ENCODE assay signal across 8 cellular contexts in the genomic region with DNA sequence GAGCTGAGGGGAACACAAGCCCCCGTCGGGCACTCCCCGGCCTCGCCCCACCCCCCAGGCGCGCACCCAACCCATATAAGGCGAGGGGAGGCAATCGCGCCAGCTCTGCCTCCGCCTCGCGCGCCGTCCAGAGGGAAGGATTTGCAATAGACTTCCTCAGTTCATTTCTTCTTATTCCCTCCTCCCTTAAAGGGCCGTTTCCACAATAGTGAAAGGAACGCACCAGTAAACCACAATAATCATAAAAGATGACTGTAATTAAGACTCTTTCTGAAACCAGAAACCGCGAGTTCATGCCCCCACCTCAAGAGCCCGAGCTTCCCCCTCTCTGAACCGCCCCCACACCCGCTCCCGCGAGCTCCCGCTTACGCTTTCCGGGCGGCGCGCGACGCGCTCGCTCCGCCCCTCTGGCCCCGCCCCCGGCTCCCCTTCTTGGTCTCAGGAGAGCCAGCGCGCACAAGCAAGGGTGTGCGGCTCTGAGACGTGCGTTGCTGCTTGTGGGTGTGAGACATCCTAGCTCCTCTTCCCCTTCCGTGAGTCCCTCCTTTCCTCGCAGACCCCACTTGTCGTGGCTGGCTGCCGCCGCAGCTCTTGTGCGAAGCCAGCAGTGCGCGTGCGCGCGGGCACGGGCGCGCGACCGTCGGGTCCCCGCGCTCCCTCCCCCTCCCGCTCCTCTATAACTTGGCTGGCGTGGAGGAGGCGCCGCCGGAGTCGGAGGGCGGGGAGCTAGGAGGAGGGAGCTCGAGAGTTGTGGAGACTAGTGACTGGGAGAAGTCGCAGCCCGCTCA. TPM values are rescaled to one million over a fixed set of nuclear protein-coding genes. Genes with fewer than 3 reads are reported as not detected.
DNase-seq lines count a peak whose midpoint lies in the region; ATAC-seq, FAIRE-seq and TF ChIP-seq lines count a peak whose summit lies in the region.

A gene with protein sequence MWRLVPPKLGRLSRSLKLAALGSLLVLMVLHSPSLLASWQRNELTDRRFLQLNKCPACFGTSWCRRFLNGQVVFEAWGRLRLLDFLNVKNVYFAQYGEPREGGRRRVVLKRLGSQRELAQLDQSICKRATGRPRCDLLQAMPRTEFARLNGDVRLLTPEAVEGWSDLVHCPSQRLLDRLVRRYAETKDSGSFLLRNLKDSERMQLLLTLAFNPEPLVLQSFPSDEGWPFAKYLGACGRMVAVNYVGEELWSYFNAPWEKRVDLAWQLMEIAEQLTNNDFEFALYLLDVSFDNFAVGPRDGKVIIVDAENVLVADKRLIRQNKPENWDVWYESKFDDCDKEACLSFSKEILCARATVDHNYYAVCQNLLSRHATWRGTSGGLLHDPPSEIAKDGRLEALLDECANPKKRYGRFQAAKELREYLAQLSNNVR (plus strand): TSS at position 457 of the 788 bp plus-strand sequence. CDS start 510 bp downstream, outside the sequence.

- DNase-seq in EL (peak; percentile 94), H54 (ENCODE audit: insufficient read length, low spot score) (peak; percentile 77), LoVo (ENCODE audit: low spot score) (peak; percentile 90), RWPE1 (ENCODE audit: low spot score) (peak; percentile 90), fibroblast of lung (ENCODE audit: low read depth in 2 of 2) (peak; percentile 95 to 96)
- peak; percentile 91 to 97 (median 95) for DNase-seq in naive thymus-derived CD4-positive, alpha-beta T cell

- peak; percentile 93 for TF ChIP-seq POLR2A in H54 (IDR thresholded peaks at IDR 0.05; ENCODE audit: low read depth, low read length)

- no peak for TF ChIP-seq CTCF in RWPE1 (conservative IDR thresholded peaks at IDR 0.05; ENCODE audit: low read depth)
- TF ChIP-seq CTCF in fibroblast of lung (conservative IDR thresholded peaks at IDR 0.05 in 1 of 2, IDR thresholded peaks at IDR 0.05 in 1 of 2; ENCODE audit: low read depth in 1 of 2, low read length in 2 of 2), result no peak

- no peaks in the 10 kb centered on the region for H3K27me3 Mint-ChIP-seq in activated T-helper 17 cell treated with anti-CD3 and anti-CD28 coated beads, Interleukin-2, amount 50 U/mL, for 72 hours
- peaks cover 0 to 30% (median 0%) of the 10 kb centered on the region in 5 donors for H3K27me3 Mint-ChIP-seq in naive thymus-derived CD4-positive, alpha-beta T cell
- no peaks in the 10 kb centered on the region for H3K27me3 Mint-ChIP-seq in stimulated activated memory B cell treated with anti-CD40 and anti-IgM and Interleukin-4, amounts not matched to agents 10 μg/mL and 1 μg/mL and 100 μg/mL, for 72 hours

- H3K4me1 Mint-ChIP-seq in activated T-helper 17 cell treated with anti-CD3 and anti-CD28 coated beads, Interleukin-2, amount 50 U/mL, for 72 hours, result peaks cover 5% of the 10 kb centered on the region
- H3K4me1 Mint-ChIP-seq in naive thymus-derived CD4-positive, alpha-beta T cell, result peaks cover 21 to 35% (median 26%) of the 10 kb centered on the region in 7 donors
- peaks cover 18% of the 10 kb centered on the region for H3K4me1 Mint-ChIP-seq in stimulated activated memory B cell treated with anti-CD40 and anti-IgM and Interleukin-4, amounts not matched to agents 10 μg/mL and 1 μg/mL and 100 μg/mL, for 72 hours

- peak within 1 kb of the TSS; percentile 64 to 92 (median 91) for H3K4me3 ChIP-seq in fibroblast of lung (replicated peaks in 1 of 4; ENCODE audit: control extremely low read depth in 1 of 4, insufficient read depth in 1 of 4, low read depth in 3 of 4, low read length in 4 of 4)
- peak within 1 kb of the TSS; percentile 61 for H3K4me3 ChIP-seq in naive thymus-derived CD4-positive, alpha-beta T cell (ENCODE audit: low read length)

- no peaks in the 10 kb centered on the region for H3K36me3 ChIP-seq in fibroblast of lung (ENCODE audit: control insufficient read depth, insufficient read depth, low read length)
- H3K36me3 ChIP-seq in naive thymus-derived CD4-positive, alpha-beta T cell (ENCODE audit: control insufficient read depth in 2 of 3, insufficient read depth in 3 of 3, low read length in 3 of 3), result peaks cover 0 to 8% (median 0%) of the 10 kb centered on the region in 3 experiments

- peak; percentile 71 for ATAC-seq in activated T-helper 17 cell treated with anti-CD3 and anti-CD28 coated beads, Interleukin-2, amount 50 U/mL, for 72 hours (replicated peaks)
- ATAC-seq in naive thymus-derived CD4-positive, alpha-beta T cell, result peak; percentile 83
- peak; percentile 85 for ATAC-seq in stimulated activated memory B cell treated with anti-CD40 and anti-IgM and Interleukin-4, amounts not matched to agents 10 μg/mL and 1 μg/mL and 100 μg/mL, for 72 hours

- peak within 1 kb of the TSS; percentile 90 for H3K4me3 Mint-ChIP-seq in activated T-helper 17 cell treated with anti-CD3 and anti-CD28 coated beads, Interleukin-2, amount 50 U/mL, for 72 hours
- H3K4me3 Mint-ChIP-seq in naive thymus-derived CD4-positive, alpha-beta T cell, result peak within 1 kb of the TSS; percentile 91 to 100 (median 97)
- H3K4me3 Mint-ChIP-seq in stimulated activated memory B cell treated with anti-CD40 and anti-IgM and Interleukin-4, amounts not matched to agents 10 μg/mL and 1 μg/mL and 100 μg/mL, for 72 hours, result peak within 1 kb of the TSS; percentile 94

- peak within 1 kb of the TSS; percentile 94 for H3K9ac ChIP-seq in fibroblast of lung (ENCODE audit: insufficient read depth, low read length)

- peak within 1 kb of the TSS; percentile 95 for H3K4me2 ChIP-seq in fibroblast of lung (ENCODE audit: extremely low read depth, insufficient read depth, low read length)

- H3K27ac Mint-ChIP-seq in activated T-helper 17 cell treated with anti-CD3 and anti-CD28 coated beads, Interleukin-2, amount 50 U/mL, for 72 hours, result peak within 1 kb of the TSS; percentile 95
- H3K27ac Mint-ChIP-seq in naive thymus-derived CD4-positive, alpha-beta T cell, result peak within 1 kb of the TSS; percentile 87 to 99 (median 99)
- H3K27ac Mint-ChIP-seq in stimulated activated memory B cell treated with anti-CD40 and anti-IgM and Interleukin-4, amounts not matched to agents 10 μg/mL and 1 μg/mL and 100 μg/mL, for 72 hours, result peak within 1 kb of the TSS; percentile 76

- H3K9me3 ChIP-seq in fibroblast of lung (ENCODE audit: control insufficient read depth, insufficient read depth, low read depth, low read length), result no peaks in the 10 kb centered on the region
- no peaks in the 10 kb centered on the region for H3K9me3 ChIP-seq in naive thymus-derived CD4-positive, alpha-beta T cell (ENCODE audit: control insufficient read depth in 2 of 3, low read length in 3 of 3)

- no peaks in the 10 kb centered on the region for H3K4me1 ChIP-seq in fibroblast of lung (ENCODE audit: control insufficient read depth, extremely low read depth, insufficient read depth, low read length)
- H3K4me1 ChIP-seq in naive thymus-derived CD4-positive, alpha-beta T cell (ENCODE audit: control insufficient read depth in 2 of 2, insufficient read depth in 2 of 2, low read length in 2 of 2), result peaks cover 10 to 14% of the 10 kb centered on the region in 2 donors

- H3K36me3 Mint-ChIP-seq in activated T-helper 17 cell treated with anti-CD3 and anti-CD28 coated beads, Interleukin-2, amount 50 U/mL, for 72 hours (ENCODE audit: low read depth), result peaks cover 23% of the 10 kb centered on the region
- peaks cover 0 to 2% (median 0%) of the 10 kb centered on the region in 5 donors for H3K36me3 Mint-ChIP-seq in naive thymus-derived CD4-positive, alpha-beta T cell
- H3K36me3 Mint-ChIP-seq in stimulated activated memory B cell treated with anti-CD40 and anti-IgM and Interleukin-4, amounts not matched to agents 10 μg/mL and 1 μg/mL and 100 μg/mL, for 72 hours, result no peaks in the 10 kb centered on the region

- H2AFZ ChIP-seq in fibroblast of lung (ENCODE audit: low read length), result peak within 1 kb of the TSS; percentile 100

- H3K27me3 ChIP-seq in fibroblast of lung (ENCODE audit: control insufficient read depth, insufficient read depth, low read length), result no peaks in the 10 kb centered on the region
- no peaks in the 10 kb centered on the region for H3K27me3 ChIP-seq in naive thymus-derived CD4-positive, alpha-beta T cell (ENCODE audit: control insufficient read depth in 2 of 2, insufficient read depth in 2 of 2, low read length in 2 of 2)

- intact Hi-C loops in naive thymus-derived CD4-positive, alpha-beta T cell (cut with micrococcal nuclease), result loop anchor here (1.0 to 10.0 kb wide), 22 partner anchors 20 to 1824 kb away; a partner anchor contains a TSS

- CTCF ChIA-PET in RWPE1 (lab: Yijun Ruan, JAX), result interaction anchor here (0.6 to 1.0 kb wide), 6 partner anchors 8 to 262 kb away, joined by 3 to 5 read pairs (median 4); no protein-coding TSS in a partner anchor
- CTCF ChIA-PET in naive thymus-derived CD4-positive, alpha-beta T cell (lab: Charles Lee), result interaction anchor here (0.6 to 1.6 kb wide), 7 partner anchors 12 to 196 kb away, joined by 3 to 5 read pairs (median 3); a partner anchor contains a TSS

- no peaks in the 10 kb centered on the region for H3K9me3 Mint-ChIP-seq in activated T-helper 17 cell treated with anti-CD3 and anti-CD28 coated beads, Interleukin-2, amount 50 U/mL, for 72 hours
- H3K9me3 Mint-ChIP-seq in naive thymus-derived CD4-positive, alpha-beta T cell, result no peaks in the 10 kb centered on the region
- no peaks in the 10 kb centered on the region for H3K9me3 Mint-ChIP-seq in stimulated activated memory B cell treated with anti-CD40 and anti-IgM and Interleukin-4, amounts not matched to agents 10 μg/mL and 1 μg/mL and 100 μg/mL, for 72 hours

- H4K20me1 ChIP-seq in fibroblast of lung (ENCODE audit: control insufficient read depth, extremely low read depth, insufficient read depth, low read length), result no peaks in the 10 kb centered on the region

- peak; percentile 77 for FAIRE-seq in H54 (lab: Jason Lieb, UNC)

- peak within 1 kb of the TSS; percentile 99 for H3K27ac ChIP-seq in RWPE1
- H3K27ac ChIP-seq in fibroblast of lung (ENCODE audit: insufficient read depth, low read length), result peak within 1 kb of the TSS; percentile 96
- peak within 1 kb of the TSS; percentile 84 for H3K27ac ChIP-seq in naive thymus-derived CD4-positive, alpha-beta T cell (ENCODE audit: low read depth, low read length)

- H3K79me2 ChIP-seq in fibroblast of lung (ENCODE audit: control insufficient read depth, insufficient read depth, low read length), result peaks cover 43% of the 10 kb centered on the region

- POLR2A ChIA-PET in RWPE1 (lab: Yijun Ruan, JAX; ENCODE audit: low non-redundant PET), result no interaction called here
- POLR2A ChIA-PET in naive thymus-derived CD4-positive, alpha-beta T cell (lab: Charles Lee), result interaction anchor here (0.6 to 2.7 kb wide), 20 partner anchors 8 to 1749 kb away, joined by 3 to 24 read pairs (median 5); a partner anchor contains a TSS

RNA-seq across cellular contexts. Expression of the gene that starts here (rescaled TPM):
- total RNA-seq in activated T-helper 17 cell treated with anti-CD3 and anti-CD28 coated beads, Interleukin-2, amount 50 U/mL, for 72 hours, result 10 to 100 TPM; 20.1 to 23.2 TPM
- 67.5 and 96.1 TPM in 2 replicates for total RNA-seq in fibroblast of lung
- polyA plus RNA-seq in fibroblast of lung, result 25.9 and 26.4 TPM in 2 replicates
- 13.3 and 15.4 TPM in 2 replicates for polyA plus RNA-seq in fibroblast of lung (2012)
- 19.4 and 28.9 TPM in 2 replicates for polyA minus RNA-seq in fibroblast of lung (ENCODE audit: low replicate concordance)
- 10 to 100 TPM; 11.7 to 29.2 (median 21.7) TPM for total RNA-seq in naive thymus-derived CD4-positive, alpha-beta T cell
- 1 to 10 TPM; 5.1 to 8.2 TPM for polyA plus RNA-seq in naive thymus-derived CD4-positive, alpha-beta T cell

Comparison
In these comparisons a context has a peak if more than half of its experiments do, and no peak if none do; other contexts are left out.
1. Peak in every context shown above with its lines: DNase-seq, ATAC-seq, H3K4me3 ChIP-seq and H3K27ac ChIP-seq.